ENCODE assay signal across 8 cellular contexts in the genomic region with DNA sequence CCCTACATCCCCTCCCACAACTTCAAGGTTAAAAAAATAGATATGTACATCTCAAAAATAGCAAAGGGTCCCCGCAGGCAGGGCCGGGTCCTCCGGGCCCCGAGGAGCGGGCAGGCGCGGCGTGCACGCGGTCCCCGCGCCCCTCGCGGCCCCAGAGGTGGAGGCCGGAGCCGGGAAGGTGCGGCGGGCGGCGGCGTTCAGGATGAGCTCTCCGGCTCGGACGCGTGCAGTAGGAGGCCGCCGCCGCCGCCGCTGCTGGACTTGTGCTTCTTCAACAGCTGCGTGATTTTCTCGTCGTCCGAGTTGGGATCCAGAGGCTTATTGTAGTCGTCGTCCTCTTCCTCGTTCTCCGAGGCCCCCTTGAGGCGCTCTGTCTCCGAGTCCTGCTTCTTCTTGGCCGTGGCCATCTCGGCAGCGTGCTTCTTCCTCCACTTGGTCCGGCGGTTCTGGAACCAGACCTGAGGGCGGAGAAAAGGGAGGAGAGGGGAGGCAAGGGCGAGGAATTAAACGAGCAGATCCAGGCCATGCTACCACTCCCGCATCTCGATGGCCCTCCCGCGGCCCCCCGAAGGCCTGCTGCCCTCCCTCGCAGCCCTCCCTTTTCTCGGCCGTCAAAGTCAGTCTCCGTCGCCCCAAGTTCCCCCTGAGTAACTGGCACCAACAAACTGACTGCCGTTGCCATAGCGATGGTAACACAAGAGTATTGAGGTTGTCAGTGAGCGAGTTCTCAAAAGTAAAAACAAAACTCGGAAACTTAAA. TPM values are rescaled to one million over a fixed set of nuclear protein-coding genes. Genes with fewer than 3 reads are reported as not detected.
A peak's percentile ranks its signal among the peaks of the same experiment; 100 is the strongest.
DNase-seq lines count a peak whose midpoint lies in the region; ATAC-seq and TF ChIP-seq lines count a peak whose summit lies in the region.

No MANE protein-coding gene starts in this region.

- H3K4me3 Mint-ChIP-seq in activated CD4-positive, alpha-beta T cell treated with anti-CD3 and anti-CD28 coated beads, Interleukin-2, amount 10 ng/mL, durations not matched to agents 24 days and 14 days = peak overlapping the region; percentile 34
- H3K4me3 Mint-ChIP-seq in activated CD4-positive, alpha-beta memory T cell treated with anti-CD3 and anti-CD28 coated beads for 36 hours = peak overlapping the region; percentile 26

- ATAC-seq in stimulated activated naive CD8-positive, alpha-beta T cell treated with anti-CD3 and anti-CD28 coated beads, Interleukin-15, Interleukin-2, amounts not matched to agents 100 U/mL and 50 U/mL, for 24 hours = peak; percentile 23
- ATAC-seq in GM19035 (IDR thresholded peaks at IDR 0.05; ENCODE audit: unreplicated experiment) (no peak), HG03095 (IDR thresholded peaks at IDR 0.05; ENCODE audit: unreplicated experiment) (no peak), lower lobe of right lung (no peak)

- POLR2A ChIA-PET in activated CD4-positive, alpha-beta memory T cell treated with anti-CD3 and anti-CD28 coated beads for 36 hours (lab: Charles Lee) = no interaction called here

- no peak overlapping the region for H3K9ac ChIP-seq in iPS-15b (ENCODE audit: low read depth, low read length)

- peaks cover 8% of the 10 kb centered on the region for H3K9me3 Mint-ChIP-seq in activated CD4-positive, alpha-beta T cell treated with anti-CD3 and anti-CD28 coated beads, Interleukin-2, amount 10 ng/mL, durations not matched to agents 24 days and 14 days
- H3K9me3 Mint-ChIP-seq in activated CD4-positive, alpha-beta memory T cell treated with anti-CD3 and anti-CD28 coated beads for 36 hours = peaks cover 4% of the 10 kb centered on the region

- H3K36me3 ChIP-seq in iPS-15b (ENCODE audit: control insufficient read depth, insufficient read depth, low read length) (no peaks in the 10 kb centered on the region), lower lobe of right lung (no peaks in the 10 kb centered on the region)

- peak overlapping the region; percentile 47 for H3K4me3 ChIP-seq in iPS-15b (ENCODE audit: low read depth, low read length)
- H3K4me3 ChIP-seq in lower lobe of right lung = no peak overlapping the region

- H3K9me3 ChIP-seq in iPS-15b (ENCODE audit: control insufficient read depth, insufficient read depth, low read length) (no peaks in the 10 kb centered on the region), lower lobe of right lung (no peaks in the 10 kb centered on the region)

- H3K27ac ChIP-seq in lower lobe of right lung = no peak overlapping the region

- H3K4me1 Mint-ChIP-seq in activated CD4-positive, alpha-beta T cell treated with anti-CD3 and anti-CD28 coated beads, Interleukin-2, amount 10 ng/mL, durations not matched to agents 24 days and 14 days = peaks cover 2% of the 10 kb centered on the region
- peaks cover 15% of the 10 kb centered on the region for H3K4me1 Mint-ChIP-seq in activated CD4-positive, alpha-beta memory T cell treated with anti-CD3 and anti-CD28 coated beads for 36 hours (ENCODE audit: low read depth)

- CTCF ChIA-PET in activated CD4-positive, alpha-beta memory T cell treated with anti-CD3 and anti-CD28 coated beads for 36 hours (lab: Charles Lee) = no interaction called here

- H3K27ac Mint-ChIP-seq in activated CD4-positive, alpha-beta T cell treated with anti-CD3 and anti-CD28 coated beads, Interleukin-2, amount 10 ng/mL, durations not matched to agents 24 days and 14 days = no peak overlapping the region
- no peak overlapping the region for H3K27ac Mint-ChIP-seq in activated CD4-positive, alpha-beta memory T cell treated with anti-CD3 and anti-CD28 coated beads for 36 hours

- no peak for TF ChIP-seq CTCF in lower lobe of right lung (IDR thresholded peaks at IDR 0.05)

- peaks cover 79% of the 10 kb centered on the region for H3K27me3 Mint-ChIP-seq in activated CD4-positive, alpha-beta T cell treated with anti-CD3 and anti-CD28 coated beads, Interleukin-2, amount 10 ng/mL, durations not matched to agents 24 days and 14 days
- H3K27me3 Mint-ChIP-seq in activated CD4-positive, alpha-beta memory T cell treated with anti-CD3 and anti-CD28 coated beads for 36 hours = peaks cover 76% of the 10 kb centered on the region

- H3K4me1 ChIP-seq in iPS-15b (ENCODE audit: control insufficient read depth, insufficient read depth, low read length) (peaks cover 6% of the 10 kb centered on the region), lower lobe of right lung (peaks cover 19% of the 10 kb centered on the region)

- H3K27me3 ChIP-seq in iPS-15b (ENCODE audit: control insufficient read depth, insufficient read depth, low read length) (peaks cover 98% of the 10 kb centered on the region), lower lobe of right lung (ENCODE audit: low read depth) (peaks cover 95% of the 10 kb centered on the region)

- no peak for DNase-seq in activated CD4-positive, alpha-beta T cell treated with anti-CD3 and anti-CD28 coated beads, Interleukin-2, amount 10 ng/mL, durations not matched to agents 24 days and 14 days
- DNase-seq in activated CD4-positive, alpha-beta T cell treated with anti-CD3 and anti-CD28 coated beads, Interleukin-2, amount 50 U/mL, for 1 hour = no peak
- DNase-seq in activated CD4-positive, alpha-beta memory T cell treated with anti-CD3 and anti-CD28 coated beads for 36 hours = no peak
- no peak for DNase-seq in stimulated activated naive CD8-positive, alpha-beta T cell treated with anti-CD3 and anti-CD28 coated beads, Interleukin-15, Interleukin-2, amounts not matched to agents 100 U/mL and 50 U/mL, for 24 hours
- DNase-seq in lower lobe of right lung = no peak

- H3K36me3 Mint-ChIP-seq in activated CD4-positive, alpha-beta T cell treated with anti-CD3 and anti-CD28 coated beads, Interleukin-2, amount 10 ng/mL, durations not matched to agents 24 days and 14 days (ENCODE audit: low read depth) = no peaks in the 10 kb centered on the region
- H3K36me3 Mint-ChIP-seq in activated CD4-positive, alpha-beta memory T cell treated with anti-CD3 and anti-CD28 coated beads for 36 hours = peaks cover 15% of the 10 kb centered on the region

- intact Hi-C loops in activated CD4-positive, alpha-beta T cell treated with anti-CD3 and anti-CD28 coated beads, Interleukin-2, amount 10 ng/mL, durations not matched to agents 24 days and 14 days (cut with micrococcal nuclease) = no loop called here
- intact Hi-C loops in activated CD4-positive, alpha-beta memory T cell treated with anti-CD3 and anti-CD28 coated beads for 36 hours (cut with micrococcal nuclease) = no loop called here
- intact Hi-C loops in lower lobe of right lung (cut with DNase I) = no loop called here

RNA-seq across cellular contexts. Expression of a gene that starts 5.8 kb away (rescaled TPM):
- total RNA-seq in activated CD4-positive, alpha-beta T cell treated with anti-CD3 and anti-CD28 coated beads, Interleukin-2, amount 10 ng/mL, durations not matched to agents 24 days and 14 days = not detected in 2 replicates
- not detected for total RNA-seq in activated CD4-positive, alpha-beta memory T cell treated with anti-CD3 and anti-CD28 coated beads for 36 hours
- not detected for total RNA-seq in lower lobe of right lung
